1 cellular context compared by ENCODE assay signal in the genomic region with DNA sequence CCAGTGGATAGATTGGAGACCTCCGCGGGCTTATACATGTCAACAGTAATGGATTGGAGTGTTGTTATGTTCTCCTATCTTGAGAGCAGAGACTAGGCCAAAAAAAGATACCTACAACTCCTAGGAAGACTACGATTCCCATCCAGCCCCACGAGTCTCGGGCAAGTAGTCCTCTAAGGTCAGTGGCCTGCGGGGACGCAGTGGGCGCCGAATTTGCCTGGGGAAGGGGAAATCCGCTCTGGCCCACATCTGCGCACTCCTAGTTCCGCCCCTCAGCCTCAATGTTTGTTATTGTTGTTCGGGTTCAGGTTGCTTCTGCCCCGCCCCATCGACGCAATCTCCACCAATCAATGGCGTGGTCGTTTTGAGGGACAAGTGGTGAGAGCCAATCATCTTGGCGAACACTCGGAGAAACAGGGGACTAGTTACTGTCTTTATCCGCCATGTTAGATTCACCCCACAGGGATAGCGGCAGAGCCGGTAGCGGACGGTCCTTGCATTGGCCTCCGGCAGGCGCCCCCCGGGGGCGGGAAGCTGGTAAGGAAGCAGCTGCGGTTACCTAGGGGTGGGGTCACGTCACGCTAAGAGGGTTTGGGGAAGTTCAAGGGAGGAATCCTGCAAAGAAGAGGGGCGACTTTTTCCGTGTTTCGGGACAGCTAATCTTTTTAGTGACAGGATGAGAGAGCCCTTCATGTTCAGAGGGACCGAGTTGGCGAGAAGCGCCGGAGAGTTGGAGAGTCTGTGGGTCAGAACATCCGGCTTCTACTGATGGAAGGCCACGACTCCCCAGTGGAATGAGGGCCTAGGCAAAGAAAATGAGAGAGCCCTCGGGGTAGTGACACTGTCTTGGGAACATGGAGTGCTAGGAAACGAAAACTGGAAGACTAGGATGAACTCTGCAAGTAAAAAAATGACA.
TF ChIP-seq lines count a peak whose summit lies in the region.

Gene NBR1, plus strand, starts transcription at position 449 of the 916 bp plus-strand sequence. CDS start 4,586 bp downstream, outside the sequence.

TF ChIP-seq in K562, 482 proteins besides CTCF, POLR2A, EP300 and RAD21 (continued from another document and continues in another):
- TF ChIP-seq, protein P1, sequence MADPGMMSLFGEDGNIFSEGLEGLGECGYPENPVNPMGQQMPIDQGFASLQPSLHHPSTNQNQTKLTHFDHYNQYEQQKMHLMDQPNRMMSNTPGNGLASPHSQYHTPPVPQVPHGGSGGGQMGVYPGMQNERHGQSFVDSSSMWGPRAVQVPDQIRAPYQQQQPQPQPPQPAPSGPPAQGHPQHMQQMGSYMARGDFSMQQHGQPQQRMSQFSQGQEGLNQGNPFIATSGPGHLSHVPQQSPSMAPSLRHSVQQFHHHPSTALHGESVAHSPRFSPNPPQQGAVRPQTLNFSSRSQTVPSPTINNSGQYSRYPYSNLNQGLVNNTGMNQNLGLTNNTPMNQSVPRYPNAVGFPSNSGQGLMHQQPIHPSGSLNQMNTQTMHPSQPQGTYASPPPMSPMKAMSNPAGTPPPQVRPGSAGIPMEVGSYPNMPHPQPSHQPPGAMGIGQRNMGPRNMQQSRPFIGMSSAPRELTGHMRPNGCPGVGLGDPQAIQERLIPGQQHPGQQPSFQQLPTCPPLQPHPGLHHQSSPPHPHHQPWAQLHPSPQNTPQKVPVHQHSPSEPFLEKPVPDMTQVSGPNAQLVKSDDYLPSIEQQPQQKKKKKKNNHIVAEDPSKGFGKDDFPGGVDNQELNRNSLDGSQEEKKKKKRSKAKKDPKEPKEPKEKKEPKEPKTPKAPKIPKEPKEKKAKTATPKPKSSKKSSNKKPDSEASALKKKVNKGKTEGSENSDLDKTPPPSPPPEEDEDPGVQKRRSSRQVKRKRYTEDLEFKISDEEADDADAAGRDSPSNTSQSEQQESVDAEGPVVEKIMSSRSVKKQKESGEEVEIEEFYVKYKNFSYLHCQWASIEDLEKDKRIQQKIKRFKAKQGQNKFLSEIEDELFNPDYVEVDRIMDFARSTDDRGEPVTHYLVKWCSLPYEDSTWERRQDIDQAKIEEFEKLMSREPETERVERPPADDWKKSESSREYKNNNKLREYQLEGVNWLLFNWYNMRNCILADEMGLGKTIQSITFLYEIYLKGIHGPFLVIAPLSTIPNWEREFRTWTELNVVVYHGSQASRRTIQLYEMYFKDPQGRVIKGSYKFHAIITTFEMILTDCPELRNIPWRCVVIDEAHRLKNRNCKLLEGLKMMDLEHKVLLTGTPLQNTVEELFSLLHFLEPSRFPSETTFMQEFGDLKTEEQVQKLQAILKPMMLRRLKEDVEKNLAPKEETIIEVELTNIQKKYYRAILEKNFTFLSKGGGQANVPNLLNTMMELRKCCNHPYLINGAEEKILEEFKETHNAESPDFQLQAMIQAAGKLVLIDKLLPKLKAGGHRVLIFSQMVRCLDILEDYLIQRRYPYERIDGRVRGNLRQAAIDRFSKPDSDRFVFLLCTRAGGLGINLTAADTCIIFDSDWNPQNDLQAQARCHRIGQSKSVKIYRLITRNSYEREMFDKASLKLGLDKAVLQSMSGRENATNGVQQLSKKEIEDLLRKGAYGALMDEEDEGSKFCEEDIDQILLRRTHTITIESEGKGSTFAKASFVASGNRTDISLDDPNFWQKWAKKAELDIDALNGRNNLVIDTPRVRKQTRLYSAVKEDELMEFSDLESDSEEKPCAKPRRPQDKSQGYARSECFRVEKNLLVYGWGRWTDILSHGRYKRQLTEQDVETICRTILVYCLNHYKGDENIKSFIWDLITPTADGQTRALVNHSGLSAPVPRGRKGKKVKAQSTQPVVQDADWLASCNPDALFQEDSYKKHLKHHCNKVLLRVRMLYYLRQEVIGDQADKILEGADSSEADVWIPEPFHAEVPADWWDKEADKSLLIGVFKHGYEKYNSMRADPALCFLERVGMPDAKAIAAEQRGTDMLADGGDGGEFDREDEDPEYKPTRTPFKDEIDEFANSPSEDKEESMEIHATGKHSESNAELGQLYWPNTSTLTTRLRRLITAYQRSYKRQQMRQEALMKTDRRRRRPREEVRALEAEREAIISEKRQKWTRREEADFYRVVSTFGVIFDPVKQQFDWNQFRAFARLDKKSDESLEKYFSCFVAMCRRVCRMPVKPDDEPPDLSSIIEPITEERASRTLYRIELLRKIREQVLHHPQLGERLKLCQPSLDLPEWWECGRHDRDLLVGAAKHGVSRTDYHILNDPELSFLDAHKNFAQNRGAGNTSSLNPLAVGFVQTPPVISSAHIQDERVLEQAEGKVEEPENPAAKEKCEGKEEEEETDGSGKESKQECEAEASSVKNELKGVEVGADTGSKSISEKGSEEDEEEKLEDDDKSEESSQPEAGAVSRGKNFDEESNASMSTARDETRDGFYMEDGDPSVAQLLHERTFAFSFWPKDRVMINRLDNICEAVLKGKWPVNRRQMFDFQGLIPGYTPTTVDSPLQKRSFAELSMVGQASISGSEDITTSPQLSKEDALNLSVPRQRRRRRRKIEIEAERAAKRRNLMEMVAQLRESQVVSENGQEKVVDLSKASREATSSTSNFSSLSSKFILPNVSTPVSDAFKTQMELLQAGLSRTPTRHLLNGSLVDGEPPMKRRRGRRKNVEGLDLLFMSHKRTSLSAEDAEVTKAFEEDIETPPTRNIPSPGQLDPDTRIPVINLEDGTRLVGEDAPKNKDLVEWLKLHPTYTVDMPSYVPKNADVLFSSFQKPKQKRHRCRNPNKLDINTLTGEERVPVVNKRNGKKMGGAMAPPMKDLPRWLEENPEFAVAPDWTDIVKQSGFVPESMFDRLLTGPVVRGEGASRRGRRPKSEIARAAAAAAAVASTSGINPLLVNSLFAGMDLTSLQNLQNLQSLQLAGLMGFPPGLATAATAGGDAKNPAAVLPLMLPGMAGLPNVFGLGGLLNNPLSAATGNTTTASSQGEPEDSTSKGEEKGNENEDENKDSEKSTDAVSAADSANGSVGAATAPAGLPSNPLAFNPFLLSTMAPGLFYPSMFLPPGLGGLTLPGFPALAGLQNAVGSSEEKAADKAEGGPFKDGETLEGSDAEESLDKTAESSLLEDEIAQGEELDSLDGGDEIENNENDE (IDR thresholded peaks at IDR 0.05; ENCODE audit: low read depth, low read length), result no peak
- TF ChIP-seq REST (CRISPR knock-in tag; IDR thresholded peaks at IDR 0.05; ENCODE audit: low read depth), result no peak
- no peak; the same call in 1 of the 2 replicates for TF ChIP-seq ZNF263 (CRISPR knock-in tag; IDR thresholded peaks at IDR 0.05; ENCODE audit: borderline replicate concordance)
- TF ChIP-seq TEAD4 (IDR thresholded peaks at IDR 0.05; ENCODE audit: low read length), result no peak; the same call in 1 of the 2 replicates
- TF ChIP-seq TEAD4 (CRISPR knock-in tag; IDR thresholded peaks at IDR 0.05; ENCODE audit: borderline replicate concordance), result no peak
- peak; percentile 50 for TF ChIP-seq KAT2B (IDR thresholded peaks at IDR 0.05; ENCODE audit: low read depth, low read length)
- TF ChIP-seq NEUROD1 (IDR thresholded peaks at IDR 0.05; ENCODE audit: borderline replicate concordance, low read depth, low read length, partially characterized antibody), result peak; percentile 70
- TF ChIP-seq ARNT (IDR thresholded peaks at IDR 0.05), result 0 out of 4 replicates have a peak, but pooled peaks of 1 of the 2 experiments have one; percentile 9
- TF ChIP-seq ZNF780A (CRISPR knock-in tag; IDR thresholded peaks at IDR 0.05), result no peak
- peak; percentile 90 for TF ChIP-seq RBM25 (IDR thresholded peaks at IDR 0.05; ENCODE audit: low read depth, low read length, severe bottlenecking)
- TF ChIP-seq, protein P2, sequence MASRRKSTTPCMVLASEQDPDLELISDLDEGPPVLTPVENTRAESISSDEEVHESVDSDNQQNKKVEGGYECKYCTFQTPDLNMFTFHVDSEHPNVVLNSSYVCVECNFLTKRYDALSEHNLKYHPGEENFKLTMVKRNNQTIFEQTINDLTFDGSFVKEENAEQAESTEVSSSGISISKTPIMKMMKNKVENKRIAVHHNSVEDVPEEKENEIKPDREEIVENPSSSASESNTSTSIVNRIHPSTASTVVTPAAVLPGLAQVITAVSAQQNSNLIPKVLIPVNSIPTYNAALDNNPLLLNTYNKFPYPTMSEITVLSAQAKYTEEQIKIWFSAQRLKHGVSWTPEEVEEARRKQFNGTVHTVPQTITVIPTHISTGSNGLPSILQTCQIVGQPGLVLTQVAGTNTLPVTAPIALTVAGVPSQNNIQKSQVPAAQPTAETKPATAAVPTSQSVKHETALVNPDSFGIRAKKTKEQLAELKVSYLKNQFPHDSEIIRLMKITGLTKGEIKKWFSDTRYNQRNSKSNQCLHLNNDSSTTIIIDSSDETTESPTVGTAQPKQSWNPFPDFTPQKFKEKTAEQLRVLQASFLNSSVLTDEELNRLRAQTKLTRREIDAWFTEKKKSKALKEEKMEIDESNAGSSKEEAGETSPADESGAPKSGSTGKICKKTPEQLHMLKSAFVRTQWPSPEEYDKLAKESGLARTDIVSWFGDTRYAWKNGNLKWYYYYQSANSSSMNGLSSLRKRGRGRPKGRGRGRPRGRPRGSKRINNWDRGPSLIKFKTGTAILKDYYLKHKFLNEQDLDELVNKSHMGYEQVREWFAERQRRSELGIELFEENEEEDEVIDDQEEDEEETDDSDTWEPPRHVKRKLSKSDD (conservative IDR thresholded peaks at IDR 0.05; ENCODE audit: low read length), result peak; percentile 23; the same call in 1 of the 2 replicates
- TF ChIP-seq RBFOX2 (IDR thresholded peaks at IDR 0.05; ENCODE audit: low read depth, low read length), result peak; percentile 85
- peak; percentile 66; the same call in 1 of the 2 replicates for TF ChIP-seq PHF8 (IDR thresholded peaks at IDR 0.05; ENCODE audit: borderline replicate concordance, low read length)
- peak; percentile 95 for TF ChIP-seq ZFX (CRISPR knock-in tag; IDR thresholded peaks at IDR 0.05)
- TF ChIP-seq CHD2 (IDR thresholded peaks at IDR 0.05; ENCODE audit: low read depth, low read length), result peak; percentile 81
- peak; percentile 31 for TF ChIP-seq CCNT2 (IDR thresholded peaks at IDR 0.05; ENCODE audit: borderline replicate concordance, extremely low read depth, insufficient read length, low read depth, low read length)
- TF ChIP-seq TAF1 (IDR thresholded peaks at IDR 0.05; ENCODE audit: control insufficient read depth, extremely low read depth, insufficient read depth, low read length, severe bottlenecking), result peak; percentile 90
- no peak; the same call in 1 of the 2 replicates for TF ChIP-seq ZNF592 (IDR thresholded peaks at IDR 0.05)
